ENCODE assay signal across 1 cellular context in genomic region chr1:222643937-222644648, GRCh38.
A peak's percentile ranks its signal among the peaks of the same experiment; 100 is the strongest.
TF ChIP-seq lines count a peak whose summit lies in the region.

No MANE protein-coding gene starts in this region.

TF ChIP-seq in HepG2, 621 proteins besides CTCF, POLR2A, EP300 and RAD21 (continued from another document and continues in another):
- TF ChIP-seq, protein P1, sequence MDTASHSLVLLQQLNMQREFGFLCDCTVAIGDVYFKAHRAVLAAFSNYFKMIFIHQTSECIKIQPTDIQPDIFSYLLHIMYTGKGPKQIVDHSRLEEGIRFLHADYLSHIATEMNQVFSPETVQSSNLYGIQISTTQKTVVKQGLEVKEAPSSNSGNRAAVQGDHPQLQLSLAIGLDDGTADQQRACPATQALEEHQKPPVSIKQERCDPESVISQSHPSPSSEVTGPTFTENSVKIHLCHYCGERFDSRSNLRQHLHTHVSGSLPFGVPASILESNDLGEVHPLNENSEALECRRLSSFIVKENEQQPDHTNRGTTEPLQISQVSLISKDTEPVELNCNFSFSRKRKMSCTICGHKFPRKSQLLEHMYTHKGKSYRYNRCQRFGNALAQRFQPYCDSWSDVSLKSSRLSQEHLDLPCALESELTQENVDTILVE (CRISPR knock-in tag; IDR thresholded peaks at IDR 0.05), result 0 out of 2 replicates have a peak, but pooled peaks have one; percentile 24
- TF ChIP-seq ATF7-NPFF (CRISPR knock-in tag; IDR thresholded peaks at IDR 0.05; ENCODE audit: low read depth) (peak; percentile 44; the same call in 1 of the 2 replicates), ZNF280B (CRISPR knock-in tag; IDR thresholded peaks at IDR 0.05; ENCODE audit: borderline replicate concordance) (no peak), ZBTB1 (CRISPR knock-in tag; IDR thresholded peaks at IDR 0.05; ENCODE audit: borderline replicate concordance) (no peak), ZNF225 (CRISPR knock-in tag; IDR thresholded peaks at IDR 0.05) (0 out of 2 replicates have a peak, but pooled peaks have one; percentile 47), BRD4 (CRISPR knock-in tag; IDR thresholded peaks at IDR 0.05) (peak; percentile 13; the same call in 1 of the 2 replicates), E2F5 (CRISPR knock-in tag; conservative IDR thresholded peaks at IDR 0.05) (no peak), KLF15 (CRISPR knock-in tag; IDR thresholded peaks at IDR 0.05; ENCODE audit: borderline replicate concordance) (0 out of 2 replicates have a peak, but pooled peaks have one; percentile 23), RORA (CRISPR knock-in tag; IDR thresholded peaks at IDR 0.05) (no peak), HOXA5 (CRISPR knock-in tag; IDR thresholded peaks at IDR 0.05) (peak; percentile 73; the same call in 1 of the 2 replicates), SAP130 (CRISPR knock-in tag; IDR thresholded peaks at IDR 0.05; ENCODE audit: low read depth) (peak; percentile 99), KDM2A (CRISPR knock-in tag; IDR thresholded peaks at IDR 0.05; ENCODE audit: borderline replicate concordance, low read depth) (peak; percentile 95), TBX2 (CRISPR knock-in tag; IDR thresholded peaks at IDR 0.05; ENCODE audit: borderline replicate concordance) (peak; percentile 83), NONO (IDR thresholded peaks at IDR 0.05) (no peak), NONO (CRISPR knock-in tag; conservative IDR thresholded peaks at IDR 0.05) (peak; percentile 63; the same call in 1 of the 2 replicates), ZBTB21 (CRISPR knock-in tag; IDR thresholded peaks at IDR 0.05) (peak; percentile 42; the same call in 1 of the 2 replicates), ZNF605 (CRISPR knock-in tag; IDR thresholded peaks at IDR 0.05) (peak; percentile 94), BHLHE40 (IDR thresholded peaks at IDR 0.05; ENCODE audit: low read length) (peak; percentile 91), ATF4 (CRISPR knock-in tag; IDR thresholded peaks at IDR 0.05) (0 out of 4 replicates have a peak, but pooled peaks of 1 of the 2 experiments have one; percentile 50), ZNF101 (CRISPR knock-in tag; IDR thresholded peaks at IDR 0.05; ENCODE audit: borderline replicate concordance, low read depth) (no peak), NCOA2 (CRISPR knock-in tag; IDR thresholded peaks at IDR 0.05) (no peak), ZNF567 (CRISPR knock-in tag; IDR thresholded peaks at IDR 0.05; ENCODE audit: borderline replicate concordance) (no peak), JARID2 (CRISPR knock-in tag; IDR thresholded peaks at IDR 0.05; ENCODE audit: insufficient replicate concordance) (peak; percentile 75), SMYD3 (CRISPR knock-in tag; IDR thresholded peaks at IDR 0.05) (peak; percentile 57; the same call in 1 of the 2 replicates), TEAD3 (CRISPR knock-in tag; optimal IDR thresholded peaks at IDR 0.05; ENCODE audit: borderline replicate concordance) (no peak), ZNF781 (CRISPR knock-in tag; IDR thresholded peaks at IDR 0.05; ENCODE audit: borderline replicate concordance, not compliant biosample characterization) (peak; percentile 41), NFE2L1 (CRISPR knock-in tag; IDR thresholded peaks at IDR 0.05; ENCODE audit: borderline replicate concordance) (no peak), STAG1 (CRISPR knock-in tag; IDR thresholded peaks at IDR 0.05) (peak; percentile 20; the same call in 1 of the 2 replicates), ZMAT3 (CRISPR knock-in tag; conservative IDR thresholded peaks at IDR 0.05) (0 out of 2 replicates have a peak, but pooled peaks have one; percentile 65), CREB1 (IDR thresholded peaks at IDR 0.05) (peak; percentile 97), CREB1 (CRISPR knock-in tag; IDR thresholded peaks at IDR 0.05) (peak; percentile 99), ZNF572 (CRISPR knock-in tag; IDR thresholded peaks at IDR 0.05) (peak; percentile 70; the same call in 1 of the 2 replicates), ARID2 (CRISPR knock-in tag; IDR thresholded peaks at IDR 0.05; ENCODE audit: borderline replicate concordance) (peak; percentile 87), ZNF660 (CRISPR knock-in tag; IDR thresholded peaks at IDR 0.05; ENCODE audit: borderline replicate concordance, low read depth) (no peak), ZMYM3 (CRISPR knock-in tag; IDR thresholded peaks at IDR 0.05) (0 out of 2 replicates have a peak, but pooled peaks have one; percentile 24), TAF1 (CRISPR knock-in tag; IDR thresholded peaks at IDR 0.05) (peak; percentile 75), MATR3 (CRISPR knock-in tag; IDR thresholded peaks at IDR 0.05) (no peak), LCORL (IDR thresholded peaks at IDR 0.05) (no peak), LCORL (CRISPR knock-in tag; IDR thresholded peaks at IDR 0.05) (peak; percentile 63; the same call in 1 of the 2 replicates), THRA (CRISPR knock-in tag; IDR thresholded peaks at IDR 0.05; ENCODE audit: borderline replicate concordance) (peak; percentile 35), THAP8 (CRISPR knock-in tag; IDR thresholded peaks at IDR 0.05; ENCODE audit: borderline replicate concordance) (peak; percentile 62; the same call in 1 of the 2 replicates), SOX13 (IDR thresholded peaks at IDR 0.05) (peak; percentile 32; the same call in 1 of the 2 replicates), SOX13 (CRISPR knock-in tag; conservative IDR thresholded peaks at IDR 0.05 in 1 of 2, IDR thresholded peaks at IDR 0.05 in 1 of 2) (peak in 1 of 2 experiments; percentile 53; a peak in 1 of 4 replicates), IRF2 (CRISPR knock-in tag; IDR thresholded peaks at IDR 0.05) (peak; percentile 100), ZIK1 (CRISPR knock-in tag; IDR thresholded peaks at IDR 0.05; ENCODE audit: borderline replicate concordance, low read depth) (peak; percentile 62; the same call in 1 of the 2 replicates), EED (CRISPR knock-in tag; IDR thresholded peaks at IDR 0.05) (peak; percentile 79)
- TF ChIP-seq, protein P2, sequence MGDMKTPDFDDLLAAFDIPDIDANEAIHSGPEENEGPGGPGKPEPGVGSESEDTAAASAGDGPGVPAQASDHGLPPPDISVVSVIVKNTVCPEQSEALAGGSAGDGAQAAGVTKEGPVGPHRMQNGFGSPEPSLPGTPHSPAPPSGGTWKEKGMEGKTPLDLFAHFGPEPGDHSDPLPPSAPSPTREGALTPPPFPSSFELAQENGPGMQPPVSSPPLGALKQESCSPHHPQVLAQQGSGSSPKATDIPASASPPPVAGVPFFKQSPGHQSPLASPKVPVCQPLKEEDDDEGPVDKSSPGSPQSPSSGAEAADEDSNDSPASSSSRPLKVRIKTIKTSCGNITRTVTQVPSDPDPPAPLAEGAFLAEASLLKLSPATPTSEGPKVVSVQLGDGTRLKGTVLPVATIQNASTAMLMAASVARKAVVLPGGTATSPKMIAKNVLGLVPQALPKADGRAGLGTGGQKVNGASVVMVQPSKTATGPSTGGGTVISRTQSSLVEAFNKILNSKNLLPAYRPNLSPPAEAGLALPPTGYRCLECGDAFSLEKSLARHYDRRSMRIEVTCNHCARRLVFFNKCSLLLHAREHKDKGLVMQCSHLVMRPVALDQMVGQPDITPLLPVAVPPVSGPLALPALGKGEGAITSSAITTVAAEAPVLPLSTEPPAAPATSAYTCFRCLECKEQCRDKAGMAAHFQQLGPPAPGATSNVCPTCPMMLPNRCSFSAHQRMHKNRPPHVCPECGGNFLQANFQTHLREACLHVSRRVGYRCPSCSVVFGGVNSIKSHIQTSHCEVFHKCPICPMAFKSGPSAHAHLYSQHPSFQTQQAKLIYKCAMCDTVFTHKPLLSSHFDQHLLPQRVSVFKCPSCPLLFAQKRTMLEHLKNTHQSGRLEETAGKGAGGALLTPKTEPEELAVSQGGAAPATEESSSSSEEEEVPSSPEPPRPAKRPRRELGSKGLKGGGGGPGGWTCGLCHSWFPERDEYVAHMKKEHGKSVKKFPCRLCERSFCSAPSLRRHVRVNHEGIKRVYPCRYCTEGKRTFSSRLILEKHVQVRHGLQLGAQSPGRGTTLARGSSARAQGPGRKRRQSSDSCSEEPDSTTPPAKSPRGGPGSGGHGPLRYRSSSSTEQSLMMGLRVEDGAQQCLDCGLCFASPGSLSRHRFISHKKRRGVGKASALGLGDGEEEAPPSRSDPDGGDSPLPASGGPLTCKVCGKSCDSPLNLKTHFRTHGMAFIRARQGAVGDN (CRISPR knock-in tag; IDR thresholded peaks at IDR 0.05), result peak; percentile 80
- TF ChIP-seq, protein P3, sequence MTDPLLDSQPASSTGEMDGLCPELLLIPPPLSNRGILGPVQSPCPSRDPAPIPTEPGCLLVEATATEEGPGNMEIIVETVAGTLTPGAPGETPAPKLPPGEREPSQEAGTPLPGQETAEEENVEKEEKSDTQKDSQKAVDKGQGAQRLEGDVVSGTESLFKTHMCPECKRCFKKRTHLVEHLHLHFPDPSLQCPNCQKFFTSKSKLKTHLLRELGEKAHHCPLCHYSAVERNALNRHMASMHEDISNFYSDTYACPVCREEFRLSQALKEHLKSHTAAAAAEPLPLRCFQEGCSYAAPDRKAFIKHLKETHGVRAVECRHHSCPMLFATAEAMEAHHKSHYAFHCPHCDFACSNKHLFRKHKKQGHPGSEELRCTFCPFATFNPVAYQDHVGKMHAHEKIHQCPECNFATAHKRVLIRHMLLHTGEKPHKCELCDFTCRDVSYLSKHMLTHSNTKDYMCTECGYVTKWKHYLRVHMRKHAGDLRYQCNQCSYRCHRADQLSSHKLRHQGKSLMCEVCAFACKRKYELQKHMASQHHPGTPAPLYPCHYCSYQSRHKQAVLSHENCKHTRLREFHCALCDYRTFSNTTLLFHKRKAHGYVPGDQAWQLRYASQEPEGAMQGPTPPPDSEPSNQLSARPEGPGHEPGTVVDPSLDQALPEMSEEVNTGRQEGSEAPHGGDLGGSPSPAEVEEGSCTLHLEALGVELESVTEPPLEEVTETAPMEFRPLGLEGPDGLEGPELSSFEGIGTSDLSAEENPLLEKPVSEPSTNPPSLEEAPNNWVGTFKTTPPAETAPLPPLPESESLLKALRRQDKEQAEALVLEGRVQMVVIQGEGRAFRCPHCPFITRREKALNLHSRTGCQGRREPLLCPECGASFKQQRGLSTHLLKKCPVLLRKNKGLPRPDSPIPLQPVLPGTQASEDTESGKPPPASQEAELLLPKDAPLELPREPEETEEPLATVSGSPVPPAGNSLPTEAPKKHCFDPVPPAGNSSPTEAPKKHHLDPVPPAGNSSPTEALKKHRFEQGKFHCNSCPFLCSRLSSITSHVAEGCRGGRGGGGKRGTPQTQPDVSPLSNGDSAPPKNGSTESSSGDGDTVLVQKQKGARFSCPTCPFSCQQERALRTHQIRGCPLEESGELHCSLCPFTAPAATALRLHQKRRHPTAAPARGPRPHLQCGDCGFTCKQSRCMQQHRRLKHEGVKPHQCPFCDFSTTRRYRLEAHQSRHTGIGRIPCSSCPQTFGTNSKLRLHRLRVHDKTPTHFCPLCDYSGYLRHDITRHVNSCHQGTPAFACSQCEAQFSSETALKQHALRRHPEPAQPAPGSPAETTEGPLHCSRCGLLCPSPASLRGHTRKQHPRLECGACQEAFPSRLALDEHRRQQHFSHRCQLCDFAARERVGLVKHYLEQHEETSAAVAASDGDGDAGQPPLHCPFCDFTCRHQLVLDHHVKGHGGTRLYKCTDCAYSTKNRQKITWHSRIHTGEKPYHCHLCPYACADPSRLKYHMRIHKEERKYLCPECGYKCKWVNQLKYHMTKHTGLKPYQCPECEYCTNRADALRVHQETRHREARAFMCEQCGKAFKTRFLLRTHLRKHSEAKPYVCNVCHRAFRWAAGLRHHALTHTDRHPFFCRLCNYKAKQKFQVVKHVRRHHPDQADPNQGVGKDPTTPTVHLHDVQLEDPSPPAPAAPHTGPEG (CRISPR knock-in tag; IDR thresholded peaks at IDR 0.05), result peak; percentile 11; the same call in 1 of the 2 replicates
- TF ChIP-seq, protein P4, sequence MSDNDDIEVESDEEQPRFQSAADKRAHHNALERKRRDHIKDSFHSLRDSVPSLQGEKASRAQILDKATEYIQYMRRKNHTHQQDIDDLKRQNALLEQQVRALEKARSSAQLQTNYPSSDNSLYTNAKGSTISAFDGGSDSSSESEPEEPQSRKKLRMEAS (IDR thresholded peaks at IDR 0.05), result peak; percentile 84
